24 cellular contexts compared by ENCODE assay signal in genomic region chr20:63660622-63661021, GRCh38. TPM values are rescaled to one million over a fixed set of nuclear protein-coding genes. Genes with fewer than 3 reads are reported as not detected.
"Had no signal": no experiment of that assay in that cellular context is flagged by ENCODE, and none has a peak within 500 bp of the region (broad histone marks: within the 10 kb centered on the region; RNA-seq: fewer than 3 reads in every experiment).

No MANE protein-coding gene starts in this region.

- H3K27ac ChIP-seq: brain microvascular endothelial cell, heart right ventricle, transverse colon, uterus had no signal

- H3K9me3 ChIP-seq: heart right ventricle, transverse colon, uterus had no signal

- H3K4me3 ChIP-seq: heart right ventricle, smooth muscle cell, transverse colon, uterus had no signal

- H3K9me3 Mint-ChIP-seq: activated CD4-positive, alpha-beta memory T cell treated with anti-CD3 and anti-CD28 coated beads, Interleukin-2, amount 10 ng/mL, durations not matched to agents 7 days and 5 days; memory B cell; natural killer cell treated with Interleukin-12 subunit alpha and Interleukin-12 subunit beta and Interleukin-15 and Interleukin-18, amount 100 ng/mL, for 72 hours; stimulated activated naive B cell treated with anti-CD40 and anti-IgM and Interleukin-4, amounts not matched to agents 10 μg/mL and 1 μg/mL and 100 μg/mL, for 72 hours; T-helper 1 cell treated with Interleukin-12 subunit alpha and Interleukin-12 subunit beta and Interleukin-4 antibody, amounts not matched to agents 30 μg/mL and 1 μg/mL, for 36 hours had no signal

- H3K27me3 ChIP-seq: brain microvascular endothelial cell, heart right ventricle, transverse colon, uterus had no signal

- H3K27ac Mint-ChIP-seq: activated CD4-positive, alpha-beta memory T cell treated with anti-CD3 and anti-CD28 coated beads, Interleukin-2, amount 10 ng/mL, durations not matched to agents 7 days and 5 days; memory B cell; natural killer cell treated with Interleukin-12 subunit alpha and Interleukin-12 subunit beta and Interleukin-15 and Interleukin-18, amount 100 ng/mL, for 72 hours; stimulated activated naive B cell treated with anti-CD40 and anti-IgM and Interleukin-4, amounts not matched to agents 10 μg/mL and 1 μg/mL and 100 μg/mL, for 72 hours; T-helper 1 cell treated with Interleukin-12 subunit alpha and Interleukin-12 subunit beta and Interleukin-4 antibody, amounts not matched to agents 30 μg/mL and 1 μg/mL, for 36 hours had no signal

- ATAC-seq: heart right ventricle; left colon; natural killer cell treated with Interleukin-12 subunit alpha and Interleukin-12 subunit beta and Interleukin-15 and Interleukin-18, amount 100 ng/mL, for 72 hours; sciatic nerve; stimulated activated naive B cell treated with anti-CD40 and anti-IgM and Interleukin-4, amounts not matched to agents 10 μg/mL and 1 μg/mL and 100 μg/mL, for 72 hours had no signal

- H3K27me3 Mint-ChIP-seq: activated CD4-positive, alpha-beta memory T cell treated with anti-CD3 and anti-CD28 coated beads, Interleukin-2, amount 10 ng/mL, durations not matched to agents 7 days and 5 days; memory B cell; natural killer cell treated with Interleukin-12 subunit alpha and Interleukin-12 subunit beta and Interleukin-15 and Interleukin-18, amount 100 ng/mL, for 72 hours; stimulated activated naive B cell treated with anti-CD40 and anti-IgM and Interleukin-4, amounts not matched to agents 10 μg/mL and 1 μg/mL and 100 μg/mL, for 72 hours had no signal

- DNase-seq: activated CD4-positive, alpha-beta memory T cell treated with anti-CD3 and anti-CD28 coated beads, Interleukin-2, amount 10 ng/mL, durations not matched to agents 7 days and 5 days; activated CD4-positive, alpha-beta T cell treated with anti-CD3 and anti-CD28 coated beads for 4 hours; activated CD4-positive, CD25-positive, alpha-beta regulatory T cell; activated naive CD4-positive, alpha-beta T cell treated with Interleukin-2 at 50 U/mL for 16 hours; aorta; brain microvascular endothelial cell; caudate nucleus; dermis blood vessel endothelial cell; effector CD8-positive, alpha-beta T cell; erythroblast; foreskin fibroblast; heart right ventricle; left colon; nucleus accumbens; stimulated activated CD4-positive, alpha-beta T cell treated with anti-CD3 and anti-CD28 coated beads, Interleukin-15, amount 100 ng/mL, for 24 hours; stimulated activated CD8-positive, alpha-beta memory T cell treated with anti-CD3 and anti-CD28 coated beads, Interleukin-4, amount 100 ng/mL, for 48 hours; stimulated activated naive B cell treated with anti-CD40 and anti-IgM and Interleukin-4, amounts not matched to agents 10 μg/mL and 1 μg/mL and 100 μg/mL, for 72 hours; transverse colon; uterus had no signal

- H3K36me3 ChIP-seq: transverse colon, uterus had no signal

- H3K36me3 Mint-ChIP-seq: natural killer cell treated with Interleukin-12 subunit alpha and Interleukin-12 subunit beta and Interleukin-15 and Interleukin-18, amount 100 ng/mL, for 72 hours had no signal

RNA-seq across cellular contexts. Expression of gene TNFRSF6B, which starts 35.8 kb away (rescaled TPM):
- total RNA-seq: activated CD4-positive, alpha-beta memory T cell treated with anti-CD3 and anti-CD28 coated beads, Interleukin-2, amount 10 ng/mL, durations not matched to agents 7 days and 5 days; natural killer cell treated with Interleukin-12 subunit alpha and Interleukin-12 subunit beta and Interleukin-15 and Interleukin-18, amount 100 ng/mL, for 72 hours had no signal
